In genomic region chr15:100169615-100170279, GRCh38 we compare ENCODE assay signal across 26 cellular contexts.
A peak's percentile ranks its signal among the peaks of the same experiment; 100 is the strongest.
DNase-seq lines count a peak whose midpoint lies in the region; ATAC-seq and TF ChIP-seq lines count a peak whose summit lies in the region.
"Had no signal": no experiment of that assay in that cellular context is flagged by ENCODE, and none has a peak within 500 bp of the region (broad histone marks: within the 10 kb centered on the region; RNA-seq: fewer than 3 reads in every experiment).

No MANE protein-coding gene starts in this region.

- TF ChIP-seq CTCF in KMS-11 (conservative IDR thresholded peaks at IDR 0.05; ENCODE audit: low read depth, low read length) (no peak), vagina (IDR thresholded peaks at IDR 0.05) (no peak)

- no peak overlapping the region; the same call in 1 of the 2 replicates for H3K27ac ChIP-seq in KMS-11
- H3K27ac ChIP-seq in vagina = no peak overlapping the region
- H3K27ac ChIP-seq: heart right ventricle, neutrophil, right lobe of liver, tibial artery had no signal

- peaks cover 14% of the 10 kb centered on the region; the same call in 1 of the 2 replicates for H3K27me3 ChIP-seq in KMS-11 (ENCODE audit: insufficient read depth, low read depth)
- H3K27me3 ChIP-seq in vagina = no peaks in the 10 kb centered on the region
- H3K27me3 ChIP-seq: heart right ventricle, neutrophil, right lobe of liver, tibial artery had no signal

- intact Hi-C loops in vagina (cut with DNase I) (no loop called here), cardiac septum (cut with DNase I) (no loop called here)

- H3K36me3 Mint-ChIP-seq in activated T-cell treated with anti-CD3 and anti-CD28 coated beads, Interleukin-2, amount 50 U/mL, for 72 hours (ENCODE audit: insufficient read depth in 2 of 2) = peaks cover 2 to 3% of the 10 kb centered on the region in 2 donors
- peaks cover 3% of the 10 kb centered on the region for H3K36me3 Mint-ChIP-seq in activated T-cell treated with anti-CD3 and anti-CD28 coated beads, Interleukin-2, amount 50 U/mL, for 4 hours (ENCODE audit: insufficient read depth)
- H3K36me3 Mint-ChIP-seq in effector memory CD8-positive, alpha-beta T cell (ENCODE audit: insufficient read depth) = no peaks in the 10 kb centered on the region

- DNase-seq in activated T-cell treated with anti-CD3 and anti-CD28 coated beads, Interleukin-2, amount 50 U/mL, for 72 hours = no peak
- DNase-seq in activated T-cell treated with anti-CD3 and anti-CD28 coated beads, Interleukin-2, amount 50 U/mL, for 4 hours = no peak
- DNase-seq in effector memory CD8-positive, alpha-beta T cell = no peak
- peak; percentile 62 to 79 for DNase-seq in vagina (ENCODE audit: extremely low spot score in 2 of 2)
- no peak for DNase-seq in cardiac septum (ENCODE audit: low spot score)
- DNase-seq in SHP77 treated with DMSO at 0.1 percent for 48 hours (lab: John Stamatoyannopoulos, UW) = no peak
- no peak for DNase-seq in putamen (ENCODE audit: low spot score)
- DNase-seq: activated T-cell treated with anti-CD3 and anti-CD28 coated beads for 4 hours; central memory CD4-positive, alpha-beta T cell; dermis blood vessel endothelial cell; foreskin melanocyte; HCEC 1CT; heart right ventricle; Kasumi-1; kidney; MV-4-11; NCI-H146; NCI-H446; right lobe of liver; RPMI8226; stimulated activated CD4-positive, alpha-beta T cell treated with anti-CD3 and anti-CD28 coated beads, Interleukin-12 subunit alpha, Interleukin-12 subunit beta, amount 100 ng/mL, for 4 hours; tibial artery had no signal

- no peaks in the 10 kb centered on the region for H3K27me3 Mint-ChIP-seq in activated T-cell treated with anti-CD3 and anti-CD28 coated beads, Interleukin-2, amount 50 U/mL, for 72 hours (ENCODE audit: low read depth)
- H3K27me3 Mint-ChIP-seq in activated T-cell treated with anti-CD3 and anti-CD28 coated beads, Interleukin-2, amount 50 U/mL, for 4 hours (ENCODE audit: low read depth) = no peaks in the 10 kb centered on the region
- no peaks in the 10 kb centered on the region for H3K27me3 Mint-ChIP-seq in effector memory CD8-positive, alpha-beta T cell
- H3K27me3 Mint-ChIP-seq: activated naive CD8-positive, alpha-beta T cell treated with anti-CD3 and anti-CD28 coated beads, Interleukin-2, amount 50 U/mL, for 24 hours; CD4-positive, alpha-beta memory T cell had no signal

- H3K9ac ChIP-seq in KMS-11 = no peak overlapping the region

- peaks cover 11% of the 10 kb centered on the region for H3K9me3 ChIP-seq in vagina

- TF ChIP-seq POLR2A in vagina (IDR thresholded peaks at IDR 0.05) = no peak

- H3K4me1 ChIP-seq in KMS-11 (ENCODE audit: low read depth, poor library complexity, severe bottlenecking) = peaks cover 21% of the 10 kb centered on the region
- no peaks in the 10 kb centered on the region for H3K4me1 ChIP-seq in vagina

- no peaks in the 10 kb centered on the region for H3K36me3 ChIP-seq in KMS-11 (ENCODE audit: insufficient read depth)
- no peaks in the 10 kb centered on the region for H3K36me3 ChIP-seq in vagina
- H3K36me3 ChIP-seq: heart right ventricle, neutrophil, right lobe of liver, tibial artery had no signal

- no peaks in the 10 kb centered on the region for H3K79me2 ChIP-seq in KMS-11 (ENCODE audit: insufficient read depth, low read depth)

- H3K4me1 Mint-ChIP-seq in activated T-cell treated with anti-CD3 and anti-CD28 coated beads, Interleukin-2, amount 50 U/mL, for 72 hours (ENCODE audit: low read depth) = peaks cover 21% of the 10 kb centered on the region
- H3K4me1 Mint-ChIP-seq in activated T-cell treated with anti-CD3 and anti-CD28 coated beads, Interleukin-2, amount 50 U/mL, for 4 hours (ENCODE audit: low read depth) = peaks cover 3% of the 10 kb centered on the region
- peaks cover 0 to 9% of the 10 kb centered on the region in 2 donors for H3K4me1 Mint-ChIP-seq in effector memory CD8-positive, alpha-beta T cell (ENCODE audit: low read depth in 2 of 2)

- H3K27ac Mint-ChIP-seq in activated T-cell treated with anti-CD3 and anti-CD28 coated beads, Interleukin-2, amount 50 U/mL, for 72 hours = no peak overlapping the region
- H3K27ac Mint-ChIP-seq in effector memory CD8-positive, alpha-beta T cell = peak overlapping the region; percentile 78 to 81
- H3K27ac Mint-ChIP-seq: activated naive CD8-positive, alpha-beta T cell treated with anti-CD3 and anti-CD28 coated beads, Interleukin-2, amount 50 U/mL, for 24 hours had no signal

- peaks cover 1 to 4% of the 10 kb centered on the region in 2 donors for H3K9me3 Mint-ChIP-seq in activated T-cell treated with anti-CD3 and anti-CD28 coated beads, Interleukin-2, amount 50 U/mL, for 72 hours
- no peaks in the 10 kb centered on the region for H3K9me3 Mint-ChIP-seq in activated T-cell treated with anti-CD3 and anti-CD28 coated beads, Interleukin-2, amount 50 U/mL, for 4 hours
- H3K9me3 Mint-ChIP-seq in effector memory CD8-positive, alpha-beta T cell = no peaks in the 10 kb centered on the region

- ATAC-seq in activated T-cell treated with anti-CD3 and anti-CD28 coated beads, Interleukin-2, amount 50 U/mL, for 72 hours (replicated peaks in 1 of 2) = peak; percentile 5
- no peak for ATAC-seq in activated T-cell treated with anti-CD3 and anti-CD28 coated beads, Interleukin-2, amount 50 U/mL, for 4 hours
- ATAC-seq in effector memory CD8-positive, alpha-beta T cell (replicated peaks) = no peak
- ATAC-seq: heart right ventricle, right lobe of liver had no signal

- H2AFZ ChIP-seq in KMS-11 (ENCODE audit: low read depth) = no peak overlapping the region

- H3K4me3 Mint-ChIP-seq in activated T-cell treated with anti-CD3 and anti-CD28 coated beads, Interleukin-2, amount 50 U/mL, for 72 hours = peak overlapping the region; percentile 61 to 62
- H3K4me3 Mint-ChIP-seq in activated T-cell treated with anti-CD3 and anti-CD28 coated beads, Interleukin-2, amount 50 U/mL, for 4 hours = no peak overlapping the region
- peak overlapping the region in 1 of 2 donors; percentile 46 for H3K4me3 Mint-ChIP-seq in effector memory CD8-positive, alpha-beta T cell
- H3K4me3 Mint-ChIP-seq: activated naive CD8-positive, alpha-beta T cell treated with anti-CD3 and anti-CD28 coated beads, Interleukin-2, amount 50 U/mL, for 24 hours had no signal

- H4K20me1 ChIP-seq in KMS-11 (ENCODE audit: insufficient read depth) = peaks cover 6% of the 10 kb centered on the region; the same call in 1 of the 2 replicates

- H3K4me2 ChIP-seq in KMS-11 = peak overlapping the region; percentile 56

- H3K4me3 ChIP-seq in KMS-11 (IDR thresholded peaks at IDR 0.05; ENCODE audit: insufficient read depth, low read depth, low read length) = no peak overlapping the region
- H3K4me3 ChIP-seq in vagina = no peak overlapping the region
- H3K4me3 ChIP-seq: heart right ventricle, right lobe of liver, tibial artery had no signal

Comparison
In these comparisons a context has a peak if more than half of its experiments do, and no peak if none do; other contexts are left out.
1. ATAC-seq: peak in activated T-cell treated with anti-CD3 and anti-CD28 coated beads, Interleukin-2, amount 50 U/mL, for 72 hours (2 of 2); none in activated T-cell treated with anti-CD3 and anti-CD28 coated beads, Interleukin-2, amount 50 U/mL, for 4 hours (0 of 2) and effector memory CD8-positive, alpha-beta T cell (single experiment).
2. DNase-seq: peak in vagina (2 of 2); none in activated T-cell treated with anti-CD3 and anti-CD28 coated beads, Interleukin-2, amount 50 U/mL, for 72 hours (0 of 2), activated T-cell treated with anti-CD3 and anti-CD28 coated beads, Interleukin-2, amount 50 U/mL, for 4 hours (single experiment), effector memory CD8-positive, alpha-beta T cell (0 of 3), cardiac septum (single experiment), SHP77 treated with DMSO at 0.1 percent for 48 hours (single experiment) and putamen (single experiment).